Comparison of ENCODE assay signal across 10 cellular contexts in the genomic region with DNA sequence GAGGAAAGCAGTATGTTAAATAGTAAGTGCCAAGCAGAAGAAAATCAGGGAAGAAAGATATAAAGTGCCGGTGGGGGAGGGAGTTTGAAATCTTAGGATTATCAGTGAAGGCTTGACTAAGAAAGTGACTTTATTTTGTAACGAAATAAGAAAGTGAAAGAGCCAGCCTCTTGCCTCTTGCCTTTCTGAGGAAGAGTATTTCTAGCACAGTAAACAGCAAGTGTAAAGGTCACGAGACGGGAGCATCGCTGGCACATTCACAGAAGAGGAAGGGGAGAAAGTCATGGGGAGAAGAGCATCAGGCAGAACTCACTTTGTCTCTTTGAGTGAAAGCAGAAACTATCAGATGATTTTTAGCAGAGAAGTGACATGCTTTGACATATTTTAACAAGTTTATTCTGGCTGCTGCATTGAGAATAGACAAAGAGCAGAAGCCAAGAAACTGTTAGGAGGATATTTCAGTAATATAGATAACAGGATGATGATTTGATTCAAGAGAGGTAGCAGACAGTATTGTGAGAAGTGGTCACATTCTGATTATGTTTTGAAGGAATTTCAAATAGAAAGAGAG.
DNase-seq lines count a peak whose midpoint lies in the region; ATAC-seq lines count a peak whose summit lies in the region.
"Had no signal": no experiment of that assay in that cellular context is flagged by ENCODE, and none has a peak within 500 bp of the region (broad histone marks: within the 10 kb centered on the region; RNA-seq: fewer than 3 reads in every experiment).

No MANE protein-coding gene starts in this region.

- POLR2A ChIA-PET in activated CD4-positive, alpha-beta T cell treated with anti-CD3 and anti-CD28 coated beads, Interleukin-2, amount 10 ng/mL, durations not matched to agents 7 days and 5 days (lab: Charles Lee), result no interaction called here

- CTCF ChIA-PET in activated CD4-positive, alpha-beta T cell treated with anti-CD3 and anti-CD28 coated beads, Interleukin-2, amount 10 ng/mL, durations not matched to agents 7 days and 5 days (lab: Charles Lee), result interaction anchor here (0.9 kb wide), 1 partner anchor 27 kb away, joined by 3 read pairs; no protein-coding TSS in a partner anchor

- H3K9me3 Mint-ChIP-seq in activated CD4-positive, alpha-beta T cell treated with anti-CD3 and anti-CD28 coated beads, Interleukin-2, amount 10 ng/mL, durations not matched to agents 7 days and 5 days, result no peaks in the 10 kb centered on the region
- peaks cover 3% of the 10 kb centered on the region for H3K9me3 Mint-ChIP-seq in stimulated activated effector memory CD8-positive, alpha-beta T cell treated with anti-CD3 and anti-CD28 coated beads, Interleukin-12 subunit alpha, Interleukin-12 subunit beta, amount 100 ng/mL, for 72 hours

- H3K27me3 ChIP-seq in esophagus (ENCODE audit: control insufficient read depth in 1 of 2, insufficient read depth in 2 of 2, low read length in 2 of 2), result no peaks in the 10 kb centered on the region

- DNase-seq in activated CD4-positive, alpha-beta T cell treated with anti-CD3 and anti-CD28 coated beads for 48 hours, result peak; percentile 61
- no peak for DNase-seq in activated CD4-positive, alpha-beta T cell treated with anti-CD3 and anti-CD28 coated beads, Interleukin-2, amount 10 ng/mL, durations not matched to agents 7 days and 5 days
- DNase-seq in stimulated activated effector memory CD8-positive, alpha-beta T cell treated with anti-CD3 and anti-CD28 coated beads, Interleukin-12 subunit alpha, Interleukin-12 subunit beta, amount 100 ng/mL, for 72 hours (ENCODE audit: low spot score in 2 of 2), result no peak
- no peak for DNase-seq in occipital lobe (lab: John Stamatoyannopoulos, UW)
- no peak for DNase-seq in NCI-H748 treated with DMSO at 0.1 percent for 48 hours (lab: John Stamatoyannopoulos, UW)
- DNase-seq: cortex of kidney, SHP77 treated with DMSO at 0.1 percent for 48 hours had no signal

- H3K9me3 ChIP-seq in esophagus (ENCODE audit: control insufficient read depth in 2 of 2, insufficient read depth in 1 of 2, low read depth in 1 of 2, low read length in 1 of 2), result no peaks in the 10 kb centered on the region

- H3K36me3 Mint-ChIP-seq in activated CD4-positive, alpha-beta T cell treated with anti-CD3 and anti-CD28 coated beads, Interleukin-2, amount 10 ng/mL, durations not matched to agents 7 days and 5 days (ENCODE audit: low read depth), result peaks cover 10% of the 10 kb centered on the region
- H3K36me3 Mint-ChIP-seq in stimulated activated effector memory CD8-positive, alpha-beta T cell treated with anti-CD3 and anti-CD28 coated beads, Interleukin-12 subunit alpha, Interleukin-12 subunit beta, amount 100 ng/mL, for 72 hours, result peaks cover 11% of the 10 kb centered on the region

- no peak overlapping the region for H3K27ac Mint-ChIP-seq in activated CD4-positive, alpha-beta T cell treated with anti-CD3 and anti-CD28 coated beads, Interleukin-2, amount 10 ng/mL, durations not matched to agents 7 days and 5 days
- no peak overlapping the region for H3K27ac Mint-ChIP-seq in stimulated activated effector memory CD8-positive, alpha-beta T cell treated with anti-CD3 and anti-CD28 coated beads, Interleukin-12 subunit alpha, Interleukin-12 subunit beta, amount 100 ng/mL, for 72 hours

- WGBS in esophagus, 2 donors, result 35 to 48% methylated on average over 5 of the region's 5 CpGs

- peak overlapping the region; percentile 22 to 67 for H3K27ac ChIP-seq in esophagus (ENCODE audit: low read depth in 2 of 2, low read length in 1 of 2)

- H3K27me3 Mint-ChIP-seq in activated CD4-positive, alpha-beta T cell treated with anti-CD3 and anti-CD28 coated beads, Interleukin-2, amount 10 ng/mL, durations not matched to agents 7 days and 5 days, result no peaks in the 10 kb centered on the region

- peak; percentile 77 for ATAC-seq in HG02798 (IDR thresholded peaks at IDR 0.05; ENCODE audit: poor library complexity, unreplicated experiment)
- ATAC-seq in stimulated activated effector memory CD8-positive, alpha-beta T cell treated with anti-CD3 and anti-CD28 coated beads, Interleukin-12 subunit alpha, Interleukin-12 subunit beta, amount 100 ng/mL, for 72 hours, result peak; percentile 54
- no peak for ATAC-seq in HG02571 (IDR thresholded peaks at IDR 0.05; ENCODE audit: unreplicated experiment)

- H3K4me3 Mint-ChIP-seq in activated CD4-positive, alpha-beta T cell treated with anti-CD3 and anti-CD28 coated beads, Interleukin-2, amount 10 ng/mL, durations not matched to agents 7 days and 5 days, result no peak overlapping the region
- H3K4me3 Mint-ChIP-seq in stimulated activated effector memory CD8-positive, alpha-beta T cell treated with anti-CD3 and anti-CD28 coated beads, Interleukin-12 subunit alpha, Interleukin-12 subunit beta, amount 100 ng/mL, for 72 hours, result no peak overlapping the region

- peaks cover 8% of the 10 kb centered on the region for H3K4me1 Mint-ChIP-seq in activated CD4-positive, alpha-beta T cell treated with anti-CD3 and anti-CD28 coated beads, Interleukin-2, amount 10 ng/mL, durations not matched to agents 7 days and 5 days
- peaks cover 15% of the 10 kb centered on the region for H3K4me1 Mint-ChIP-seq in stimulated activated effector memory CD8-positive, alpha-beta T cell treated with anti-CD3 and anti-CD28 coated beads, Interleukin-12 subunit alpha, Interleukin-12 subunit beta, amount 100 ng/mL, for 72 hours

- no peak overlapping the region for H3K4me3 ChIP-seq in esophagus (ENCODE audit: low read depth in 1 of 2, low read length in 2 of 2)

- peaks cover 0 to 3% of the 10 kb centered on the region in 2 donors for H3K4me1 ChIP-seq in esophagus (ENCODE audit: control insufficient read depth in 2 of 2, insufficient read depth in 2 of 2, low read length in 1 of 2)

- H3K36me3 ChIP-seq in esophagus (ENCODE audit: control insufficient read depth in 2 of 2, insufficient read depth in 2 of 2, low read length in 1 of 2), result no peaks in the 10 kb centered on the region
